Comparison of ENCODE assay signal across 8 cellular contexts in genomic region chr2:27071277-27071989, GRCh38. TPM values are rescaled to one million over a fixed set of nuclear protein-coding genes. Genes with fewer than 3 reads are reported as not detected.
DNase-seq lines count a peak whose midpoint lies in the region; ATAC-seq lines count a peak whose summit lies in the region.

Gene OST4 (minus strand): TSS chr2:27071654.

- no peaks in the 10 kb centered on the region for H3K27me3 ChIP-seq in endocrine pancreas (ENCODE audit: control insufficient read depth, insufficient read depth, low read length)

- no peaks in the 10 kb centered on the region for H3K9me3 Mint-ChIP-seq in activated CD8-positive, alpha-beta memory T cell treated with anti-CD3 and anti-CD28 coated beads, Interleukin-2, amount 10 ng/mL, durations not matched to agents 7 days and 5 days (ENCODE audit: low read depth)

- H3K36me3 Mint-ChIP-seq in activated CD8-positive, alpha-beta memory T cell treated with anti-CD3 and anti-CD28 coated beads, Interleukin-2, amount 10 ng/mL, durations not matched to agents 7 days and 5 days = peaks cover 14% of the 10 kb centered on the region

- CTCF ChIA-PET in activated CD8-positive, alpha-beta memory T cell treated with anti-CD3 and anti-CD28 coated beads, Interleukin-2, amount 10 ng/mL, durations not matched to agents 7 days and 5 days (lab: Charles Lee) = interaction anchor here (1.2 to 5.9 kb wide), 10 partner anchors 9 to 232 kb away, joined by 3 to 45 read pairs (median 6); partner anchors contain the start of genes ABHD1, AGBL5 and KHK

- H3K4me1 Mint-ChIP-seq in activated CD8-positive, alpha-beta memory T cell treated with anti-CD3 and anti-CD28 coated beads, Interleukin-2, amount 10 ng/mL, durations not matched to agents 7 days and 5 days = peaks cover 70% of the 10 kb centered on the region

- H3K9ac ChIP-seq in endocrine pancreas (ENCODE audit: control insufficient read depth, insufficient read depth, low read length) = peak within 1 kb of the TSS; percentile 83

- no peaks in the 10 kb centered on the region for H3K4me1 ChIP-seq in endocrine pancreas (ENCODE audit: control insufficient read depth, insufficient read depth, low read length)
- H3K4me1 ChIP-seq in mesodermal cell (ENCODE audit: control insufficient read depth, insufficient read depth, low read length, poor library complexity, severe bottlenecking) = peaks cover 16% of the 10 kb centered on the region

- ATAC-seq in GM21360 (IDR thresholded peaks at IDR 0.05; ENCODE audit: unreplicated experiment) = peak; percentile 74
- peak; percentile 93 for ATAC-seq in activated CD8-positive, alpha-beta memory T cell treated with anti-CD3 and anti-CD28 coated beads, Interleukin-2, amount 10 ng/mL, durations not matched to agents 7 days and 5 days

- H3K27ac Mint-ChIP-seq in activated CD8-positive, alpha-beta memory T cell treated with anti-CD3 and anti-CD28 coated beads, Interleukin-2, amount 10 ng/mL, durations not matched to agents 7 days and 5 days = peak within 1 kb of the TSS; percentile 93

- H3K27ac ChIP-seq in mesodermal cell (ENCODE audit: low read depth, low read length, severe bottlenecking) = peak within 1 kb of the TSS; percentile 90

- WGBS in mesodermal cell (ENCODE audit: insufficient coverage in 2 of 2), 2 experiments = 0% methylated on average over 53 to 82 of the region's 86 CpGs

- H3K4me3 ChIP-seq in endocrine pancreas (ENCODE audit: control insufficient read depth, insufficient read depth, low read length) = peak within 1 kb of the TSS; percentile 75
- H3K4me3 ChIP-seq in mesodermal cell (ENCODE audit: extremely low read depth, insufficient read depth, low read length, poor library complexity, severe bottlenecking) = peak within 1 kb of the TSS; percentile 98

- H3K4me3 Mint-ChIP-seq in activated CD8-positive, alpha-beta memory T cell treated with anti-CD3 and anti-CD28 coated beads, Interleukin-2, amount 10 ng/mL, durations not matched to agents 7 days and 5 days = peak within 1 kb of the TSS; percentile 99

- H3K27me3 Mint-ChIP-seq in activated CD8-positive, alpha-beta memory T cell treated with anti-CD3 and anti-CD28 coated beads, Interleukin-2, amount 10 ng/mL, durations not matched to agents 7 days and 5 days = no peaks in the 10 kb centered on the region

- DNase-seq in COLO829 (ENCODE audit: low spot score) = peak; percentile 93
- peak; percentile 88 for DNase-seq in HT1080 (ENCODE audit: low read depth)
- DNase-seq in NOMO-1 treated with dmso at 0.1 percent for 144 hours (lab: John Stamatoyannopoulos, UW; ENCODE audit: unreplicated experiment) = peak; percentile 82
- DNase-seq in activated CD8-positive, alpha-beta memory T cell treated with anti-CD3 and anti-CD28 coated beads, Interleukin-2, amount 10 ng/mL, durations not matched to agents 7 days and 5 days = peak; percentile 92
- peak; percentile 76 to 83 for DNase-seq in stimulated activated CD8-positive, alpha-beta memory T cell treated with anti-CD3 and anti-CD28 coated beads, Interleukin-15, amount 100 ng/mL, for 4 hours (ENCODE audit: low read depth in 2 of 2)

- no peaks in the 10 kb centered on the region for H3K9me3 ChIP-seq in endocrine pancreas (ENCODE audit: control insufficient read depth, low read length)
- no peaks in the 10 kb centered on the region for H3K9me3 ChIP-seq in mesodermal cell (ENCODE audit: control insufficient read depth, low read length)

- H3K36me3 ChIP-seq in endocrine pancreas (ENCODE audit: control insufficient read depth, insufficient read depth, low read length) (no peaks in the 10 kb centered on the region), mesodermal cell (ENCODE audit: control insufficient read depth, insufficient read depth, low read length) (peaks cover 42% of the 10 kb centered on the region)

RNA-seq across cellular contexts. Expression of gene OST4, which starts in this region (rescaled TPM):
- 249 and 313 TPM in 2 replicates for total RNA-seq in HT1080 (2014; rRNA removed; shearing (Covaris generic))
- polyA plus RNA-seq in HT1080 (2015; cell fraction: cytosol; rRNA removed) = 233 and 287 TPM in 2 replicates
- 65.4 and 88.2 TPM in 2 replicates for polyA plus RNA-seq in HT1080 (2015; cell fraction: nucleus; rRNA removed)
- 100 to 1,000 TPM; 248 to 318 TPM for total RNA-seq in activated CD8-positive, alpha-beta memory T cell treated with anti-CD3 and anti-CD28 coated beads, Interleukin-2, amount 10 ng/mL, durations not matched to agents 7 days and 5 days
- polyA plus RNA-seq in mesodermal cell (2013, experiment 1 of 2) = 352 TPM
- 309 TPM for polyA plus RNA-seq in mesodermal cell (2013, experiment 2 of 2)

Comparison
In these comparisons a context has a peak if more than half of its experiments do, and no peak if none do; other contexts are left out.
1. Peak in every context shown above with its lines: DNase-seq, ATAC-seq, H3K4me3 ChIP-seq and H3K27ac ChIP-seq.